In genomic region chrX:101393530-101394305, GRCh38 we compare ENCODE assay signal across 1 cellular context.
TF ChIP-seq lines count a peak whose summit lies in the region.

No MANE protein-coding gene starts in this region.

TF ChIP-seq in H1, 55 proteins besides CTCF, POLR2A, EP300 and RAD21:
- TF ChIP-seq POU5F1 (IDR thresholded peaks at IDR 0.05; ENCODE audit: low read depth, low read length) (no peak), POLR2AphosphoS5 (IDR thresholded peaks at IDR 0.05; ENCODE audit: low read depth, low read length) (peak; percentile 27; the same call in 1 of the 2 replicates)
